14 cellular contexts compared by ENCODE assay signal in the genomic region with DNA sequence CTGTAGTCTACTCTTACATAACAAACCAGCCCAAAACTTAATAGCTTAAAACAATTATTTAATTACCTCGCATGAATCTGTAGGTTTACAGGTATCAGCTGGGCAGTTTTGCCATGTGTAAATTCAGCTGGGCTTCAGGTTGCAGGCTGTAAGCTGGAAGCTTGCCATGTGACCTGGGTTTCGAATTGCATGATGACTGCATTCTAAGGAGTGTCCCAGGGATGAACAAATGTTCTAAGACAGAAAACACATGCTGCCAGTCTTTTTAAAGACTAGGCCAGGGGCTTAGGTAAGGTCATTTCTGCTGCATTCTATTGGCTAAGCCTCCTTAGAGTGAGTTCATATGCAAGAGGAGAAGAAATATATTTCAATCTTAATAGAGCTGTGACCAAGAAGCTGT. TPM values are rescaled to one million over a fixed set of nuclear protein-coding genes. Genes with fewer than 3 reads are reported as not detected.
A peak's percentile ranks its signal among the peaks of the same experiment; 100 is the strongest.
DNase-seq lines count a peak whose midpoint lies in the region; ATAC-seq, FAIRE-seq and TF ChIP-seq lines count a peak whose summit lies in the region.
"Had no signal": no experiment of that assay in that cellular context is flagged by ENCODE, and none has a peak within 500 bp of the region (broad histone marks: within the 10 kb centered on the region; RNA-seq: fewer than 3 reads in every experiment).

No MANE protein-coding gene starts in this region.

- H3K4me3 ChIP-seq in fibroblast of villous mesenchyme (ENCODE audit: low read depth, low read length) (no peak overlapping the region), stomach (no peak overlapping the region), pancreas (no peak overlapping the region)
- H3K4me3 ChIP-seq: A549 had no signal

- WGBS in stomach, 5 donors, result 21 to 42% (median 26%) methylated on average over 2 of the region's 2 CpGs
- 43% methylated on average over 2 of the region's 2 CpGs for WGBS in pancreas, 2 donors

- intact Hi-C loops in stomach (cut with DNase I; ENCODE audit: low total_unique reads), result no loop called here
- intact Hi-C loops in pancreas (cut with DNase I), result no loop called here

- no peak for ATAC-seq in HG03521 (IDR thresholded peaks at IDR 0.05; ENCODE audit: unreplicated experiment)
- ATAC-seq in pancreas, result no peak
- ATAC-seq: A549; activated T-helper 17 cell treated with anti-CD3 and anti-CD28 coated beads, Interleukin-2, amount 50 U/mL, for 72 hours; stimulated activated naive CD8-positive, alpha-beta T cell treated with anti-CD3 and anti-CD28 coated beads, Interleukin-15, Interleukin-2, amounts not matched to agents 100 U/mL and 50 U/mL, for 24 hours had no signal

- H3K27ac ChIP-seq in stomach, result no peak overlapping the region
- no peak overlapping the region for H3K27ac ChIP-seq in pancreas
- H3K27ac ChIP-seq: A549 had no signal

- TF ChIP-seq EP300 in stomach (IDR thresholded peaks at IDR 0.05), result no peak

- no peak for FAIRE-seq in pancreas (lab: Jason Lieb, UNC)
- FAIRE-seq: A549, colon had no signal

- H3K36me3 ChIP-seq in stomach, result no peaks in the 10 kb centered on the region
- H3K36me3 ChIP-seq in pancreas, result no peaks in the 10 kb centered on the region

- TF ChIP-seq CTCF in fibroblast of villous mesenchyme (IDR thresholded peaks at IDR 0.05; ENCODE audit: insufficient read depth, low read depth, low read length) (no peak), stomach (IDR thresholded peaks at IDR 0.05) (no peak), pancreas (IDR thresholded peaks at IDR 0.05) (no peak)

- DNase-seq in NCI-H82 (lab: John Stamatoyannopoulos, UW) (peak; percentile 71), NCI-H82 treated with DMSO at 0.1 percent for 48 hours (lab: John Stamatoyannopoulos, UW; ENCODE audit: unreplicated experiment) (no peak), NCI-H748 treated with DMSO at 0.1 percent for 48 hours (lab: John Stamatoyannopoulos, UW) (peak; percentile 29), fibroblast of villous mesenchyme (ENCODE audit: low read depth) (peak; percentile 20), stomach (peak; percentile 25), T-helper 2 cell (no peak), pancreas (no peak)
- DNase-seq: DMS79; stimulated activated CD4-positive, alpha-beta T cell treated with anti-CD3 and anti-CD28 coated beads, Interleukin-2, amount 100 ng/mL, for 24 hours; stimulated activated naive CD8-positive, alpha-beta T cell treated with anti-CD3 and anti-CD28 coated beads, Interleukin-15, Interleukin-2, amounts not matched to agents 100 U/mL and 50 U/mL, for 24 hours had no signal

- TF ChIP-seq POLR2A in stomach (IDR thresholded peaks at IDR 0.05), result no peak

- H3K9me3 ChIP-seq in stomach (no peaks in the 10 kb centered on the region), pancreas (no peaks in the 10 kb centered on the region)
- H3K9me3 ChIP-seq: A549 had no signal

- H3K27me3 ChIP-seq in stomach (no peaks in the 10 kb centered on the region), pancreas (no peaks in the 10 kb centered on the region)

- H3K4me1 ChIP-seq in stomach (no peaks in the 10 kb centered on the region), pancreas (no peaks in the 10 kb centered on the region)
- H3K4me1 ChIP-seq: A549 had no signal

RNA-seq across cellular contexts. Expression of a gene that starts 44.8 kb away (rescaled TPM):
- total RNA-seq in fibroblast of villous mesenchyme, result 1.9 TPM in 1 of 2 replicates, not detected in the other
- total RNA-seq in stomach, result 10 to 100 TPM in 1 of 5 donors, 1 to 10 TPM in 1, under 1 TPM in 1, not detected in 2; 0.43 to 15.2 (median 1.8) TPM
- under 1 TPM in 2 of 3 donors, not detected in 1; 0.06 to 0.18 TPM for polyA plus RNA-seq in stomach
- total RNA-seq in pancreas, result 1 to 10 TPM in 4 of 6 donors, under 1 TPM in 2; 0.69 to 2.2 (median 1.5) TPM
- 1 to 10 TPM; 1.1 to 6.0 TPM for polyA plus RNA-seq in pancreas
- total RNA-seq: activated T-helper 17 cell treated with anti-CD3 and anti-CD28 coated beads, Interleukin-2, amount 50 U/mL, for 72 hours had no signal

Comparison
In these comparisons a context has a peak if more than half of its experiments do, and no peak if none do; other contexts are left out.
1. DNase-seq: peak in NCI-H82 (single experiment), NCI-H748 treated with DMSO at 0.1 percent for 48 hours (single experiment), fibroblast of villous mesenchyme (single experiment) and stomach (single experiment); none in NCI-H82 treated with DMSO at 0.1 percent for 48 hours (single experiment), T-helper 2 cell (0 of 5) and pancreas (0 of 6).